22 cellular contexts compared by ENCODE assay signal in genomic region chr3:122989856-122990575, GRCh38. TPM values are rescaled to one million over a fixed set of nuclear protein-coding genes. Genes with fewer than 3 reads are reported as not detected.
"Had no signal": no experiment of that assay in that cellular context is flagged by ENCODE, and none has a peak within 500 bp of the region (broad histone marks: within the 10 kb centered on the region; RNA-seq: fewer than 3 reads in every experiment).

No MANE protein-coding gene starts in this region.

- H3K9me3 Mint-ChIP-seq: activated CD8-positive, alpha-beta T cell treated with anti-CD3 and anti-CD28 coated beads for 36 hours; activated naive CD4-positive, alpha-beta T cell treated with anti-CD3 and anti-CD28 coated beads for 36 hours; activated naive CD8-positive, alpha-beta T cell treated with anti-CD3 and anti-CD28 coated beads, Interleukin-2, amount 50 U/mL, for 24 hours; nephron had no signal

- H3K36me3 ChIP-seq: spleen, tibial artery had no signal

- ATAC-seq: activated CD8-positive, alpha-beta T cell treated with anti-CD3 and anti-CD28 coated beads for 36 hours; activated naive CD8-positive, alpha-beta T cell treated with anti-CD3 and anti-CD28 coated beads, Interleukin-2, amount 50 U/mL, for 24 hours; left lobe of liver had no signal

- DNase-seq: activated CD4-positive, alpha-beta T cell treated with anti-CD3 and anti-CD28 coated beads for 48 hours; activated CD4-positive, CD25-positive, alpha-beta regulatory T cell; activated CD8-positive, alpha-beta T cell treated with anti-CD3 and anti-CD28 coated beads for 36 hours; activated naive CD4-positive, alpha-beta T cell treated with anti-CD3 and anti-CD28 coated beads for 36 hours; activated naive CD8-positive, alpha-beta T cell treated with anti-CD3 and anti-CD28 coated beads, Interleukin-2, amount 50 U/mL, for 24 hours; activated T-cell treated with anti-CD3 and anti-CD28 coated beads, Interleukin-2, amount 50 U/mL, for 1 hour; aorta; erythroblast; hypothalamus; kidney; midbrain; occipital lobe; retina; spleen; stimulated activated CD8-positive, alpha-beta memory T cell treated with anti-CD3 and anti-CD28 coated beads, Interleukin-4, amount 100 ng/mL, for 48 hours; stimulated activated naive CD4-positive, alpha-beta T cell treated with Interleukin-2 at 50 U/mL for 16 hours; substantia nigra; tibial artery had no signal

- H3K9me3 ChIP-seq: spleen, tibial artery had no signal

- H3K4me1 Mint-ChIP-seq: activated naive CD8-positive, alpha-beta T cell treated with anti-CD3 and anti-CD28 coated beads, Interleukin-2, amount 50 U/mL, for 24 hours had no signal

- H3K27ac Mint-ChIP-seq: activated CD8-positive, alpha-beta T cell treated with anti-CD3 and anti-CD28 coated beads for 36 hours; activated naive CD4-positive, alpha-beta T cell treated with anti-CD3 and anti-CD28 coated beads for 36 hours; activated naive CD8-positive, alpha-beta T cell treated with anti-CD3 and anti-CD28 coated beads, Interleukin-2, amount 50 U/mL, for 24 hours had no signal

- H3K27ac ChIP-seq: coronary artery, spleen, tibial artery had no signal

- H3K4me3 Mint-ChIP-seq: activated CD8-positive, alpha-beta T cell treated with anti-CD3 and anti-CD28 coated beads for 36 hours; activated naive CD4-positive, alpha-beta T cell treated with anti-CD3 and anti-CD28 coated beads for 36 hours; activated naive CD8-positive, alpha-beta T cell treated with anti-CD3 and anti-CD28 coated beads, Interleukin-2, amount 50 U/mL, for 24 hours; nephron had no signal

- H3K4me3 ChIP-seq: coronary artery, lung, spleen, tibial artery had no signal

RNA-seq across cellular contexts. Expression of gene SEMA5B, which starts 37.5 kb away (rescaled TPM):
- total RNA-seq: activated CD8-positive, alpha-beta T cell treated with anti-CD3 and anti-CD28 coated beads for 36 hours; activated naive CD4-positive, alpha-beta T cell treated with anti-CD3 and anti-CD28 coated beads for 36 hours had no signal
